24 cellular contexts compared by ENCODE assay signal in the genomic region with DNA sequence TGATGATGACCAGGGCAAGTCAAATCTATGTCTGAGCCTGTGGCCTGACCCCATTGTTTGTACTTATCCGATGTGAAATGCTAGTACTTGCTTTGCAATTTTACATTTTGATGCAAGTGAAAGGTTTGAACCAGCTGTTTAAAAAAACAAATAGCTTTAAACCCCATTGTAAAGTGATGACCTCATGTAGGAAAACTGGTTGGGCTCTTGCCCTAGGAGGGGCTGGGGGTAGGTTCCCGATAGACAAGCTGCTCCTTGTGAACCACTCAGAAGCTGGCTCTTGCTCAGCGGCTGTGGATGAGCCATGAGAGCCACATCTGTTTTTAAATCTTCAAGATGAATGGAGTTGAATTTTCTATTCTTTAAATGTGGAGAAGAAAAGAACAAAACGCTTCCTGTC.
DNase-seq lines count a peak whose midpoint lies in the region; FAIRE-seq and TF ChIP-seq lines count a peak whose summit lies in the region.
"Had no signal": no experiment of that assay in that cellular context is flagged by ENCODE, and none has a peak within 500 bp of the region (broad histone marks: within the 10 kb centered on the region; RNA-seq: fewer than 3 reads in every experiment).

No MANE protein-coding gene starts in this region.

- no peak overlapping the region for H3K4me2 ChIP-seq in astrocyte (ENCODE audit: low read length)

- H3K4me3 ChIP-seq in H7 (ENCODE audit: insufficient read depth, low read depth, low read length): no peak overlapping the region
- H3K4me3 ChIP-seq in astrocyte (ENCODE audit: insufficient read depth, low read depth, low read length): no peak overlapping the region
- H3K4me3 ChIP-seq in rectal smooth muscle tissue (ENCODE audit: low read length): no peak overlapping the region
- H3K4me3 ChIP-seq: esophagus muscularis mucosa, K562, Peyer's patch had no signal

- H3K27ac Mint-ChIP-seq in astrocyte (ENCODE audit: unreplicated experiment): peak overlapping the region; percentile 16
- H3K27ac Mint-ChIP-seq in activated naive CD4-positive, alpha-beta T cell treated with anti-CD3 and anti-CD28 coated beads for 36 hours: no peak overlapping the region
- H3K27ac Mint-ChIP-seq: activated CD8-positive, alpha-beta T cell treated with anti-CD3 and anti-CD28 coated beads, Interleukin-2, amount 10 ng/mL, durations not matched to agents 7 days and 5 days; activated T-cell treated with anti-CD3 and anti-CD28 coated beads, Interleukin-2, amount 50 U/mL, for 24 hours; CD4-positive, alpha-beta memory T cell had no signal

- intact Hi-C loops in activated naive CD4-positive, alpha-beta T cell treated with anti-CD3 and anti-CD28 coated beads for 36 hours (cut with micrococcal nuclease): no loop called here

- H3K4me1 ChIP-seq in astrocyte (ENCODE audit: insufficient read depth, low read length) (no peaks in the 10 kb centered on the region), rectal smooth muscle tissue (ENCODE audit: control insufficient read depth, insufficient read depth, low read length) (peaks cover 26% of the 10 kb centered on the region)
- H3K4me1 ChIP-seq: Peyer's patch had no signal

- H3K36me3 ChIP-seq in H7 (replicated peaks; ENCODE audit: control insufficient read depth, insufficient read depth, low read length) (no peaks in the 10 kb centered on the region), astrocyte (ENCODE audit: insufficient read depth, low read length) (no peaks in the 10 kb centered on the region), rectal smooth muscle tissue (ENCODE audit: control insufficient read depth, insufficient read depth, low read length) (no peaks in the 10 kb centered on the region)
- H3K36me3 ChIP-seq: esophagus muscularis mucosa, Peyer's patch had no signal

- CTCF ChIA-PET in activated naive CD4-positive, alpha-beta T cell treated with anti-CD3 and anti-CD28 coated beads for 36 hours (lab: Charles Lee): no interaction called here

- peaks cover 10% of the 10 kb centered on the region for H3K4me1 Mint-ChIP-seq in astrocyte (ENCODE audit: low read depth, unreplicated experiment)
- H3K4me1 Mint-ChIP-seq in activated naive CD4-positive, alpha-beta T cell treated with anti-CD3 and anti-CD28 coated beads for 36 hours (ENCODE audit: low read depth): no peaks in the 10 kb centered on the region
- H3K4me1 Mint-ChIP-seq: CD4-positive, alpha-beta memory T cell; central memory CD8-positive, alpha-beta T cell had no signal

- no peak for TF ChIP-seq CTCF in astrocyte (IDR thresholded peaks at IDR 0.05; ENCODE audit: insufficient read depth, low read depth, low read length)

- no peaks in the 10 kb centered on the region for H3K36me3 Mint-ChIP-seq in astrocyte (ENCODE audit: low read depth, unreplicated experiment)
- no peaks in the 10 kb centered on the region for H3K36me3 Mint-ChIP-seq in activated naive CD4-positive, alpha-beta T cell treated with anti-CD3 and anti-CD28 coated beads for 36 hours (ENCODE audit: low read depth)
- H3K36me3 Mint-ChIP-seq: CD4-positive, alpha-beta memory T cell had no signal

- H3K9me3 Mint-ChIP-seq in astrocyte (ENCODE audit: unreplicated experiment): peaks cover 3% of the 10 kb centered on the region
- peaks cover 2% of the 10 kb centered on the region for H3K9me3 Mint-ChIP-seq in activated naive CD4-positive, alpha-beta T cell treated with anti-CD3 and anti-CD28 coated beads for 36 hours
- H3K9me3 Mint-ChIP-seq: central memory CD8-positive, alpha-beta T cell had no signal

- no peak overlapping the region for H3K9ac ChIP-seq in astrocyte (ENCODE audit: low read length)
- H3K9ac ChIP-seq in rectal smooth muscle tissue (ENCODE audit: low read length): no peak overlapping the region

- DNase-seq in H7: peak; percentile 36
- DNase-seq in astrocyte (ENCODE audit: low read depth): no peak
- DNase-seq in iPS-NIHi7 (ENCODE audit: extremely low spot score): peak; percentile 50
- no peak for DNase-seq in NCI-H1694 (lab: John Stamatoyannopoulos, UW)
- DNase-seq in stimulated activated naive CD4-positive, alpha-beta T cell (lab: John Stamatoyannopoulos, UW): no peak
- no peak for DNase-seq in activated naive CD4-positive, alpha-beta T cell treated with anti-CD3 and anti-CD28 coated beads for 36 hours
- DNase-seq in germinal center (ENCODE audit: low spot score): no peak
- DNase-seq: activated CD8-positive, alpha-beta T cell treated with anti-CD3 and anti-CD28 coated beads, Interleukin-2, amount 10 ng/mL, durations not matched to agents 7 days and 5 days; activated naive CD4-positive, alpha-beta T cell treated with Interleukin-2 at 50 U/mL for 16 hours; activated T-cell treated with anti-CD3 and anti-CD28 coated beads, Interleukin-2, amount 50 U/mL, for 24 hours; CD4-positive, alpha-beta memory T cell; DMS79 treated with DMSO at 0.1 percent for 48 hours; glutamatergic neuron; NCI-H1694 treated with DMSO at 0.1 percent for 48 hours; NCI-H345; NK-92 treated with Interleukin-12 subunit alpha and Interleukin-12 subunit beta, amount 100 ng/mL, for 24 hours; Peyer's patch; stimulated activated naive CD4-positive, alpha-beta T cell treated with Interleukin-2 at 50 U/mL for 16 hours; T-helper 9 cell had no signal

- H4K20me1 ChIP-seq in astrocyte (ENCODE audit: insufficient read depth, low read length): no peaks in the 10 kb centered on the region

- H3K9me3 ChIP-seq in astrocyte (ENCODE audit: insufficient read depth, low read depth, low read length): peaks cover 2% of the 10 kb centered on the region
- H3K9me3 ChIP-seq: esophagus muscularis mucosa, Peyer's patch had no signal

- peaks cover 7% of the 10 kb centered on the region for H3K27me3 Mint-ChIP-seq in astrocyte (ENCODE audit: low read depth, unreplicated experiment)
- peaks cover 2% of the 10 kb centered on the region for H3K27me3 Mint-ChIP-seq in activated naive CD4-positive, alpha-beta T cell treated with anti-CD3 and anti-CD28 coated beads for 36 hours (ENCODE audit: low read depth)
- H3K27me3 Mint-ChIP-seq: activated T-cell treated with anti-CD3 and anti-CD28 coated beads, Interleukin-2, amount 50 U/mL, for 24 hours had no signal

- H3K27me3 ChIP-seq in H7 (ENCODE audit: control insufficient read depth, insufficient read depth, low read length) (no peaks in the 10 kb centered on the region), astrocyte (ENCODE audit: insufficient read depth, low read length) (no peaks in the 10 kb centered on the region), rectal smooth muscle tissue (ENCODE audit: control insufficient read depth, insufficient read depth, low read length) (no peaks in the 10 kb centered on the region)
- H3K27me3 ChIP-seq: esophagus muscularis mucosa, Peyer's patch had no signal

- no peak overlapping the region for H3K4me3 Mint-ChIP-seq in astrocyte (ENCODE audit: unreplicated experiment)
- no peak overlapping the region for H3K4me3 Mint-ChIP-seq in activated naive CD4-positive, alpha-beta T cell treated with anti-CD3 and anti-CD28 coated beads for 36 hours
- H3K4me3 Mint-ChIP-seq: activated CD8-positive, alpha-beta T cell treated with anti-CD3 and anti-CD28 coated beads, Interleukin-2, amount 10 ng/mL, durations not matched to agents 7 days and 5 days; activated T-cell treated with anti-CD3 and anti-CD28 coated beads, Interleukin-2, amount 50 U/mL, for 24 hours; CD4-positive, alpha-beta memory T cell; central memory CD8-positive, alpha-beta T cell had no signal

- no peaks in the 10 kb centered on the region for H3K79me2 ChIP-seq in astrocyte (ENCODE audit: insufficient read depth, low read length)

- no peak for FAIRE-seq in astrocyte (lab: Jason Lieb, UNC)
- FAIRE-seq: H1, K562 had no signal

- no peak overlapping the region for H2AFZ ChIP-seq in astrocyte (ENCODE audit: low read depth, low read length)

- H3K27ac ChIP-seq in astrocyte (ENCODE audit: low read depth, low read length) (no peak overlapping the region), rectal smooth muscle tissue (ENCODE audit: low read depth, low read length) (peak overlapping the region; percentile 71)
- H3K27ac ChIP-seq: esophagus muscularis mucosa, Peyer's patch had no signal

Comparison
In these comparisons a context has a peak if more than half of its experiments do, and no peak if none do; other contexts are left out.
1. DNase-seq: peak in H7 (single experiment) and iPS-NIHi7 (single experiment); none in astrocyte (single experiment), NCI-H1694 (single experiment), stimulated activated naive CD4-positive, alpha-beta T cell (0 of 6), activated naive CD4-positive, alpha-beta T cell treated with anti-CD3 and anti-CD28 coated beads for 36 hours (single experiment) and germinal center (single experiment).